In genomic region chr4:189658809-189659208, GRCh38 we compare ENCODE assay signal across 7 cellular contexts.
DNase-seq lines count a peak whose midpoint lies in the region; ATAC-seq, FAIRE-seq and TF ChIP-seq lines count a peak whose summit lies in the region.
"Not testable (repeated sequence)": the region's sequence is repeated elsewhere in the genome, so short reads cannot be mapped to it uniquely, and the experiment has no call there.

No MANE protein-coding gene starts in this region.

- H3K9me3 ChIP-seq in hepatocyte (ENCODE audit: low read depth); naive thymus-derived CD4-positive, alpha-beta T cell (ENCODE audit: control insufficient read depth in 2 of 3, low read length in 3 of 3); upper lobe of right lung: not testable (repeated sequence)

- not testable (repeated sequence) for H3K4me2 ChIP-seq in hepatocyte

- H3K9me3 Mint-ChIP-seq in naive thymus-derived CD4-positive, alpha-beta T cell = not testable (repeated sequence)

- H3K4me3 ChIP-seq in NB4 (ENCODE audit: low read depth, low read length); bronchial epithelial cell (ENCODE audit: low read depth, low read length); hepatocyte; naive thymus-derived CD4-positive, alpha-beta T cell (ENCODE audit: low read length); upper lobe of right lung: not testable (repeated sequence)

- H3K4me1 Mint-ChIP-seq in naive thymus-derived CD4-positive, alpha-beta T cell = not testable (repeated sequence)

- not testable (repeated sequence) for H4K20me1 ChIP-seq in hepatocyte (ENCODE audit: insufficient read depth, poor library complexity, severe bottlenecking)

- not testable (repeated sequence) for H3K36me3 ChIP-seq in bronchial epithelial cell (ENCODE audit: control insufficient read depth, insufficient read depth, low read length); hepatocyte (replicated peaks; ENCODE audit: insufficient read depth, low read depth); naive thymus-derived CD4-positive, alpha-beta T cell (ENCODE audit: control insufficient read depth in 2 of 3, insufficient read depth in 3 of 3, low read length in 3 of 3); upper lobe of right lung

- POLR2A ChIA-PET in naive thymus-derived CD4-positive, alpha-beta T cell (lab: Charles Lee) = not testable (repeated sequence)

- peak overlapping the region; percentile 13 for H3K27ac ChIP-seq in hepatocyte
- not testable (repeated sequence) for H3K27ac ChIP-seq in naive thymus-derived CD4-positive, alpha-beta T cell (ENCODE audit: low read depth, low read length); upper lobe of right lung

- H3K9me2 ChIP-seq in hepatocyte (replicated peaks; ENCODE audit: insufficient read depth) = not testable (repeated sequence)

- H3K27ac Mint-ChIP-seq in naive thymus-derived CD4-positive, alpha-beta T cell = not testable (repeated sequence)

- not testable (repeated sequence) for H3K36me3 Mint-ChIP-seq in naive thymus-derived CD4-positive, alpha-beta T cell

- TF ChIP-seq CTCF in NB4 (IDR thresholded peaks at IDR 0.05; ENCODE audit: low read depth, low read length); bronchial epithelial cell (IDR thresholded peaks at IDR 0.05; ENCODE audit: insufficient read depth, low read length, severe bottlenecking); hepatocyte (IDR thresholded peaks at IDR 0.05; ENCODE audit: poor library complexity); upper lobe of right lung (IDR thresholded peaks at IDR 0.05): not testable (repeated sequence)

- intact Hi-C loops in naive thymus-derived CD4-positive, alpha-beta T cell (cut with micrococcal nuclease); upper lobe of right lung (cut with DNase I): not testable (repeated sequence)

- H3K79me2 ChIP-seq in hepatocyte = not testable (repeated sequence)

- FAIRE-seq in bronchial epithelial cell (lab: Jason Lieb, UNC) = peak; percentile 40

- DNase-seq in GF-D8 (lab: John Stamatoyannopoulos, UW) (peak; percentile 64), NB4 (ENCODE audit: low read depth) (peak; percentile 62), OCI-M1 (lab: John Stamatoyannopoulos, UW) (peak; percentile 65)
- DNase-seq in bronchial epithelial cell (ENCODE audit: low read depth); hepatocyte (ENCODE audit: low spot score); naive thymus-derived CD4-positive, alpha-beta T cell; upper lobe of right lung: not testable (repeated sequence)

- CTCF ChIA-PET in naive thymus-derived CD4-positive, alpha-beta T cell (lab: Charles Lee) = not testable (repeated sequence)

- not testable (repeated sequence) for H3K27me3 Mint-ChIP-seq in naive thymus-derived CD4-positive, alpha-beta T cell

- 89% methylated on average over 5 of the region's 5 CpGs for WGBS in hepatocyte (ENCODE audit: low lambda C conversion rate, missing lambda C conversion rate)

- not testable (repeated sequence) for H3K4me1 ChIP-seq in hepatocyte (ENCODE audit: insufficient read depth); naive thymus-derived CD4-positive, alpha-beta T cell (ENCODE audit: control insufficient read depth in 2 of 2, insufficient read depth in 2 of 2, low read length in 2 of 2); upper lobe of right lung

- H2AFZ ChIP-seq in hepatocyte = not testable (repeated sequence)

- ATAC-seq in naive thymus-derived CD4-positive, alpha-beta T cell = peak; percentile 72
- ATAC-seq in upper lobe of right lung = peak; percentile 82

- H3K27me3 ChIP-seq in bronchial epithelial cell (ENCODE audit: control insufficient read depth, insufficient read depth, low read length); hepatocyte; naive thymus-derived CD4-positive, alpha-beta T cell (ENCODE audit: control insufficient read depth in 2 of 2, insufficient read depth in 2 of 2, low read length in 2 of 2); upper lobe of right lung: not testable (repeated sequence)

- H3K4me3 Mint-ChIP-seq in naive thymus-derived CD4-positive, alpha-beta T cell = not testable (repeated sequence)

- TF ChIP-seq POLR2A in NB4 (IDR thresholded peaks at IDR 0.05; ENCODE audit: extremely low read depth, insufficient read length) = not testable (repeated sequence)
